Comparison of ENCODE assay signal across 1 cellular context in genomic region chr2:222424729-222425671, GRCh38.
TF ChIP-seq lines count a peak whose summit lies in the region.

No MANE protein-coding gene starts in this region.

TF ChIP-seq in WTC11, 78 proteins besides CTCF, POLR2A, EP300 and RAD21 (continued from another document):
- TF ChIP-seq CBFB (CRISPR knock-in tag; IDR thresholded peaks at IDR 0.05; ENCODE audit: low read depth): no peak
- no peak for TF ChIP-seq ZNF532 (CRISPR knock-in tag; IDR thresholded peaks at IDR 0.05; ENCODE audit: borderline replicate concordance)
- TF ChIP-seq ZBTB21 (CRISPR knock-in tag; IDR thresholded peaks at IDR 0.05; ENCODE audit: borderline replicate concordance): no peak
- TF ChIP-seq FOXP4 (CRISPR knock-in tag; IDR thresholded peaks at IDR 0.05): no peak
- TF ChIP-seq TEAD4 (CRISPR knock-in tag; IDR thresholded peaks at IDR 0.05): no peak
